Comparison of ENCODE assay signal across 23 cellular contexts in the genomic region with DNA sequence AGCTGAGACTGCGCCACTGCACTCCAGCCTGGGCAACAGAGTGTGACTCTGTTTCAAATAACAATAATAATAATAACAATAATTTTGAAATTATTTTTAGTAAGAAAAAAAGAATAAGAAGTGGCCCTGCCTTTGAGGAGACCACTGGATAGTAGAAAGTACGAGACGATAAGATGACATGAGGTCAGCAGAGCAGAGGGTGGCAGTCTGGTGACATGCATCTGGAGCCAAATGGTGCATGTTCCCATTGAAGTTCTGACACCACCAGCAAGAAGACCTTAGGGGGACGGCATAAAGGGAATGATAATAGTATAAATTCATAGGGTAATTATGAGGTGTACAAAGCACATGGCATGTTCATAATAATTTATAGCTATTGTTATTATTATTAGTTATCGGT.
"Had no signal": no experiment of that assay in that cellular context is flagged by ENCODE, and none has a peak within 500 bp of the region (broad histone marks: within the 10 kb centered on the region; RNA-seq: fewer than 3 reads in every experiment).

No MANE protein-coding gene starts in this region.

- H3K27ac ChIP-seq: brain microvascular endothelial cell, coronary artery, WERI-Rb-1 had no signal

- H3K4me3 ChIP-seq: coronary artery, dorsolateral prefrontal cortex had no signal

- H3K36me3 ChIP-seq: brain microvascular endothelial cell, WERI-Rb-1 had no signal

- H3K27me3 ChIP-seq: brain microvascular endothelial cell, dorsolateral prefrontal cortex had no signal

- DNase-seq: activated B cell treated with CpG ODN at 0.5 μM for 24 hours; activated CD4-positive, alpha-beta T cell treated with anti-CD3 and anti-CD28 coated beads for 48 hours; activated CD4-positive, alpha-beta T cell treated with anti-CD3 and anti-CD28 coated beads, Interleukin-2, amount 50 U/mL, for 1 hour; activated CD4-positive, alpha-beta T cell treated with anti-CD3 and anti-CD28 coated beads, Interleukin-2, amount 50 U/mL, for 48 hours; activated CD8-positive, alpha-beta memory T cell treated with anti-CD3 and anti-CD28 coated beads for 24 hours; activated CD8-positive, alpha-beta T cell treated with anti-CD3 and anti-CD28 coated beads for 36 hours; activated effector memory CD4-positive, alpha-beta T cell treated with Interleukin-2 at 50 U/mL for 16 hours; activated gamma-delta T cell treated with Interleukin-2 at 50 U/mL for 16 hours; activated naive CD4-positive, alpha-beta T cell treated with anti-CD3 and anti-CD28 coated beads, Interleukin-2, amount 50 U/mL, for 16 hours; activated naive CD4-positive, alpha-beta T cell treated with Interleukin-2 at 50 U/mL for 16 hours; activated T-cell treated with anti-CD3 and anti-CD28 coated beads, Interleukin-2, amount 50 U/mL, for 4 hours; amniotic stem cell; anterior cingulate cortex; brain microvascular endothelial cell; dorsolateral prefrontal cortex; effector memory CD4-positive, alpha-beta T cell; endodermal cell; foreskin fibroblast; T-helper 1 cell; T-helper 17 cell; T1000; WERI-Rb-1 had no signal
